Comparison of ENCODE assay signal across 15 cellular contexts in genomic region chr7:136947347-136947746, GRCh38.
DNase-seq lines count a peak whose midpoint lies in the region; ATAC-seq and TF ChIP-seq lines count a peak whose summit lies in the region.
"Had no signal": no experiment of that assay in that cellular context is flagged by ENCODE, and none has a peak within 500 bp of the region (broad histone marks: within the 10 kb centered on the region; RNA-seq: fewer than 3 reads in every experiment).

No MANE protein-coding gene starts in this region.

- no peak for TF ChIP-seq RAD21 in SK-N-SH (IDR thresholded peaks at IDR 0.05; ENCODE audit: low read length)

- H3K4me1 ChIP-seq in SK-N-SH (ENCODE audit: control insufficient read depth in 1 of 2, insufficient read depth in 2 of 2, low read depth in 1 of 2, low read length in 1 of 2): no peaks in the 10 kb centered on the region
- H3K4me1 ChIP-seq in fibroblast of lung (ENCODE audit: control insufficient read depth, extremely low read depth, insufficient read depth, low read length): no peaks in the 10 kb centered on the region
- peaks cover 0 to 28% (median 2%) of the 10 kb centered on the region in 12 donors for H3K4me1 ChIP-seq in heart left ventricle
- H3K4me1 ChIP-seq: Caco-2 had no signal

- intact Hi-C loops in heart left ventricle (cut with DNase I): no loop called here

- H3K36me3 ChIP-seq in SK-N-SH (replicated peaks in 1 of 2; ENCODE audit: control insufficient read depth in 1 of 2, insufficient read depth in 2 of 2, low read length in 1 of 2) (no peaks in the 10 kb centered on the region), fibroblast of lung (ENCODE audit: control insufficient read depth, insufficient read depth, low read length) (no peaks in the 10 kb centered on the region), heart left ventricle (no peaks in the 10 kb centered on the region)

- no peak overlapping the region for H3K4me2 ChIP-seq in SK-N-SH
- no peak overlapping the region for H3K4me2 ChIP-seq in fibroblast of lung (ENCODE audit: extremely low read depth, insufficient read depth, low read length)

- H3K9ac ChIP-seq in SK-N-SH: no peak overlapping the region
- no peak overlapping the region for H3K9ac ChIP-seq in fibroblast of lung (ENCODE audit: insufficient read depth, low read length)

- H3K4me3 ChIP-seq in SK-N-SH (ENCODE audit: low read depth in 2 of 2, low read length in 1 of 2) (no peak overlapping the region), fibroblast of lung (replicated peaks in 1 of 4; ENCODE audit: control extremely low read depth in 1 of 4, insufficient read depth in 1 of 4, low read depth in 3 of 4, low read length in 4 of 4) (no peak overlapping the region), retinal pigment epithelial cell (ENCODE audit: low read length) (no peak overlapping the region), heart left ventricle (no peak overlapping the region)

- no peak for ATAC-seq in SK-N-SH treated with all-trans-retinoic acid at 6 μM for 48 hours
- ATAC-seq in heart left ventricle: no peak

- no peak for TF ChIP-seq EP300 in SK-N-SH (IDR thresholded peaks at IDR 0.05; ENCODE audit: borderline replicate concordance in 1 of 2, low read depth in 1 of 2, low read length in 1 of 2)

- H4K20me1 ChIP-seq in SK-N-SH (ENCODE audit: insufficient read depth) (no peaks in the 10 kb centered on the region), fibroblast of lung (ENCODE audit: control insufficient read depth, extremely low read depth, insufficient read depth, low read length) (no peaks in the 10 kb centered on the region)

- H3K27me3 ChIP-seq in SK-N-SH (ENCODE audit: insufficient read depth) (no peaks in the 10 kb centered on the region), fibroblast of lung (ENCODE audit: control insufficient read depth, insufficient read depth, low read length) (no peaks in the 10 kb centered on the region), heart left ventricle (no peaks in the 10 kb centered on the region)

- DNase-seq in SK-N-SH (no peak), fibroblast of lung (ENCODE audit: low read depth in 2 of 2) (peak; percentile 43 to 63), retinal pigment epithelial cell (ENCODE audit: low read depth) (peak; percentile 69), NCI-H1092 (lab: John Stamatoyannopoulos, UW) (no peak), heart left ventricle (no peak), KBM-7 (no peak)
- DNase-seq: Caco-2; GOT3; NCI-H1417; NCI-H2029 treated with DMSO at 0.1 percent for 48 hours; NCI-H526; NK-92 treated with Interleukin-12 subunit alpha and Interleukin-12 subunit beta, amount 100 ng/mL, for 24 hours; OCI-M1 had no signal

- no peaks in the 10 kb centered on the region for H3K79me2 ChIP-seq in SK-N-SH (ENCODE audit: insufficient read depth)
- no peaks in the 10 kb centered on the region for H3K79me2 ChIP-seq in fibroblast of lung (ENCODE audit: control insufficient read depth, insufficient read depth, low read length)

- TF ChIP-seq CTCF in SK-N-SH (IDR thresholded peaks at IDR 0.05) (no peak), VCaP (conservative IDR thresholded peaks at IDR 0.05) (no peak), fibroblast of lung (conservative IDR thresholded peaks at IDR 0.05 in 1 of 2, IDR thresholded peaks at IDR 0.05 in 1 of 2; ENCODE audit: low read depth in 1 of 2, low read length in 2 of 2) (no peak), retinal pigment epithelial cell (conservative IDR thresholded peaks at IDR 0.05; ENCODE audit: low read depth, low read length) (no peak), heart left ventricle (IDR thresholded peaks at IDR 0.05) (no peak)

- no peaks in the 10 kb centered on the region for H3K9me2 ChIP-seq in SK-N-SH

- no peak for TF ChIP-seq POLR2A in heart left ventricle (IDR thresholded peaks at IDR 0.05)

- POLR2A ChIA-PET in SK-N-SH (lab: Yijun Ruan, JAX): no interaction called here

- no peaks in the 10 kb centered on the region for H3K9me3 ChIP-seq in SK-N-SH
- H3K9me3 ChIP-seq in fibroblast of lung (ENCODE audit: control insufficient read depth, insufficient read depth, low read depth, low read length): no peaks in the 10 kb centered on the region
- H3K9me3 ChIP-seq in heart left ventricle: peaks cover 0 to 2% (median 0%) of the 10 kb centered on the region in 12 donors
- H3K9me3 ChIP-seq: Caco-2 had no signal

- no peaks in the 10 kb centered on the region for H3F3A ChIP-seq in SK-N-SH (replicated peaks; ENCODE audit: insufficient read depth)

- in situ Hi-C loops in KBM-7 (cut with MboI; ENCODE audit: low pct_unique_long_range_greater_than_20kb, low sequenced_read_pairs): no loop called here

- CTCF ChIA-PET in SK-N-SH (lab: Yijun Ruan, JAX): no interaction called here

- H3K27ac ChIP-seq in SK-N-SH (ENCODE audit: low read depth in 2 of 2, low read length in 1 of 2): no peak overlapping the region
- H3K27ac ChIP-seq in VCaP: peak overlapping the region; percentile 34
- no peak overlapping the region for H3K27ac ChIP-seq in fibroblast of lung (ENCODE audit: insufficient read depth, low read length)
- H3K27ac ChIP-seq in heart left ventricle: no peak overlapping the region

- H2AFZ ChIP-seq in SK-N-SH (ENCODE audit: low read depth) (no peak overlapping the region), fibroblast of lung (ENCODE audit: low read length) (no peak overlapping the region)

TF ChIP-seq in SK-N-SH treated with all-trans-retinoic acid at 6 μM for 48 hours, 23 proteins besides CTCF, POLR2A, EP300 and RAD21:
- TF ChIP-seq ZC3H10 (CRISPR knock-in tag; IDR thresholded peaks at IDR 0.05): no peak
- peak; percentile 89 for TF ChIP-seq ISL1 (CRISPR knock-in tag; IDR thresholded peaks at IDR 0.05)
- TF ChIP-seq ZNF8 (CRISPR knock-in tag; IDR thresholded peaks at IDR 0.05): no peak

TF ChIP-seq in SK-N-SH, 30 proteins besides CTCF, POLR2A, EP300 and RAD21:
- TF ChIP-seq ZBTB33 (IDR thresholded peaks at IDR 0.05; ENCODE audit: borderline replicate concordance, low read depth) (no peak), MXI1 (IDR thresholded peaks at IDR 0.05; ENCODE audit: low read depth, low read length) (no peak), EZH2phosphoT487 (IDR thresholded peaks at IDR 0.05; ENCODE audit: borderline replicate concordance, low read depth) (no peak), TEAD4 (IDR thresholded peaks at IDR 0.05; ENCODE audit: borderline replicate concordance, insufficient read depth) (no peak)

Comparison
In these comparisons a context has a peak if more than half of its experiments do, and no peak if none do; other contexts are left out.
1. DNase-seq: peak in fibroblast of lung (2 of 2) and retinal pigment epithelial cell (single experiment); none in SK-N-SH (single experiment), NCI-H1092 (single experiment), heart left ventricle (0 of 5) and KBM-7 (single experiment).